Comparison of ENCODE assay signal across 1 cellular context in genomic region chr12:123047892-123048291, GRCh38.
TF ChIP-seq lines count a peak whose summit lies in the region.

No MANE protein-coding gene starts in this region.

TF ChIP-seq in K562, 482 proteins besides CTCF, POLR2A, EP300 and RAD21 (continued from another document):
- TF ChIP-seq SMARCA4 (IDR thresholded peaks at IDR 0.05) = peak; percentile 13; the same call in 1 of the 2 replicates
